1 cellular context compared by ENCODE assay signal in genomic region chr20:45340236-45340847, GRCh38.
TF ChIP-seq lines count a peak whose summit lies in the region.

No MANE protein-coding gene starts in this region.

TF ChIP-seq in GM23338, 12 proteins besides CTCF, POLR2A, EP300 and RAD21 (continued from another document):
- TF ChIP-seq, protein P1, sequence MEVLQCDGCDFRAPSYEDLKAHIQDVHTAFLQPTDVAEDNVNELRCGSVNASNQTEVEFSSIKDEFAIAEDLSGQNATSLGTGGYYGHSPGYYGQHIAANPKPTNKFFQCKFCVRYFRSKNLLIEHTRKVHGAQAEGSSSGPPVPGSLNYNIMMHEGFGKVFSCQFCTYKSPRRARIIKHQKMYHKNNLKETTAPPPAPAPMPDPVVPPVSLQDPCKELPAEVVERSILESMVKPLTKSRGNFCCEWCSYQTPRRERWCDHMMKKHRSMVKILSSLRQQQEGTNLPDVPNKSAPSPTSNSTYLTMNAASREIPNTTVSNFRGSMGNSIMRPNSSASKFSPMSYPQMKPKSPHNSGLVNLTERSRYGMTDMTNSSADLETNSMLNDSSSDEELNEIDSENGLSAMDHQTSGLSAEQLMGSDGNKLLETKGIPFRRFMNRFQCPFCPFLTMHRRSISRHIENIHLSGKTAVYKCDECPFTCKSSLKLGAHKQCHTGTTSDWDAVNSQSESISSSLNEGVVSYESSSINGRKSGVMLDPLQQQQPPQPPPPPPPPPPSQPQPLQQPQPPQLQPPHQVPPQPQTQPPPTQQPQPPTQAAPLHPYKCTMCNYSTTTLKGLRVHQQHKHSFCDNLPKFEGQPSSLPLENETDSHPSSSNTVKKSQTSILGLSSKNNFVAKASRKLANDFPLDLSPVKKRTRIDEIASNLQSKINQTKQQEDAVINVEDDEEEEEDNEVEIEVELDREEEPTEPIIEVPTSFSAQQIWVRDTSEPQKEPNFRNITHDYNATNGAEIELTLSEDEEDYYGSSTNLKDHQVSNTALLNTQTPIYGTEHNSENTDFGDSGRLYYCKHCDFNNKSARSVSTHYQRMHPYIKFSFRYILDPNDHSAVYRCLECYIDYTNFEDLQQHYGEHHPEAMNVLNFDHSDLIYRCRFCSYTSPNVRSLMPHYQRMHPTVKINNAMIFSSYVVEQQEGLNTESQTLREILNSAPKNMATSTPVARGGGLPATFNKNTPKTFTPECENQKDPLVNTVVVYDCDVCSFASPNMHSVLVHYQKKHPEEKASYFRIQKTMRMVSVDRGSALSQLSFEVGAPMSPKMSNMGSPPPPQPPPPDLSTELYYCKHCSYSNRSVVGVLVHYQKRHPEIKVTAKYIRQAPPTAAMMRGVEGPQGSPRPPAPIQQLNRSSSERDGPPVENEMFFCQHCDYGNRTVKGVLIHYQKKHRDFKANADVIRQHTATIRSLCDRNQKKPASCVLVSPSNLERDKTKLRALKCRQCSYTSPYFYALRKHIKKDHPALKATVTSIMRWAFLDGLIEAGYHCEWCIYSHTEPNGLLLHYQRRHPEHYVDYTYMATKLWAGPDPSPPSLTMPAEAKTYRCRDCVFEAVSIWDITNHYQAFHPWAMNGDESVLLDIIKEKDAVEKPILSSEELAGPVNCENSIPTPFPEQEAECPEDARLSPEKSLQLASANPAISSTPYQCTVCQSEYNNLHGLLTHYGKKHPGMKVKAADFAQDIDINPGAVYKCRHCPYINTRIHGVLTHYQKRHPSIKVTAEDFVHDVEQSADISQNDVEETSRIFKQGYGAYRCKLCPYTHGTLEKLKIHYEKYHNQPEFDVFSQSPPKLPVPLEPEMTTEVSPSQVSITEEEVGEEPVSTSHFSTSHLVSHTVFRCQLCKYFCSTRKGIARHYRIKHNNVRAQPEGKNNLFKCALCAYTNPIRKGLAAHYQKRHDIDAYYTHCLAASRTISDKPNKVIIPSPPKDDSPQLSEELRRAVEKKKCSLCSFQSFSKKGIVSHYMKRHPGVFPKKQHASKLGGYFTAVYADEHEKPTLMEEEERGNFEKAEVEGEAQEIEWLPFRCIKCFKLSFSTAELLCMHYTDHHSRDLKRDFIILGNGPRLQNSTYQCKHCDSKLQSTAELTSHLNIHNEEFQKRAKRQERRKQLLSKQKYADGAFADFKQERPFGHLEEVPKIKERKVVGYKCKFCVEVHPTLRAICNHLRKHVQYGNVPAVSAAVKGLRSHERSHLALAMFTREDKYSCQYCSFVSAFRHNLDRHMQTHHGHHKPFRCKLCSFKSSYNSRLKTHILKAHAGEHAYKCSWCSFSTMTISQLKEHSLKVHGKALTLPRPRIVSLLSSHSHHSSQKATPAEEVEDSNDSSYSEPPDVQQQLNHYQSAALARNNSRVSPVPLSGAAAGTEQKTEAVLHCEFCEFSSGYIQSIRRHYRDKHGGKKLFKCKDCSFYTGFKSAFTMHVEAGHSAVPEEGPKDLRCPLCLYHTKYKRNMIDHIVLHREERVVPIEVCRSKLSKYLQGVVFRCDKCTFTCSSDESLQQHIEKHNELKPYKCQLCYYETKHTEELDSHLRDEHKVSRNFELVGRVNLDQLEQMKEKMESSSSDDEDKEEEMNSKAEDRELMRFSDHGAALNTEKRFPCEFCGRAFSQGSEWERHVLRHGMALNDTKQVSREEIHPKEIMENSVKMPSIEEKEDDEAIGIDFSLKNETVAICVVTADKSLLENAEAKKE (CRISPR knock-in tag; IDR thresholded peaks at IDR 0.05), result no peak
- TF ChIP-seq CREB1 (CRISPR knock-in tag; IDR thresholded peaks at IDR 0.05; ENCODE audit: low read depth) (no peak), JUNB (IDR thresholded peaks at IDR 0.05; ENCODE audit: unreplicated experiment) (no peak), NANOG (IDR thresholded peaks at IDR 0.05; ENCODE audit: borderline replicate concordance) (no peak), EZH2phosphoT487 (IDR thresholded peaks at IDR 0.05; ENCODE audit: unreplicated experiment) (no peak), ZNF331 (CRISPR knock-in tag; IDR thresholded peaks at IDR 0.05; ENCODE audit: low read depth) (no peak), POLR2AphosphoS5 (IDR thresholded peaks at IDR 0.05; ENCODE audit: low read depth) (no peak)
- TF ChIP-seq, protein P2, sequence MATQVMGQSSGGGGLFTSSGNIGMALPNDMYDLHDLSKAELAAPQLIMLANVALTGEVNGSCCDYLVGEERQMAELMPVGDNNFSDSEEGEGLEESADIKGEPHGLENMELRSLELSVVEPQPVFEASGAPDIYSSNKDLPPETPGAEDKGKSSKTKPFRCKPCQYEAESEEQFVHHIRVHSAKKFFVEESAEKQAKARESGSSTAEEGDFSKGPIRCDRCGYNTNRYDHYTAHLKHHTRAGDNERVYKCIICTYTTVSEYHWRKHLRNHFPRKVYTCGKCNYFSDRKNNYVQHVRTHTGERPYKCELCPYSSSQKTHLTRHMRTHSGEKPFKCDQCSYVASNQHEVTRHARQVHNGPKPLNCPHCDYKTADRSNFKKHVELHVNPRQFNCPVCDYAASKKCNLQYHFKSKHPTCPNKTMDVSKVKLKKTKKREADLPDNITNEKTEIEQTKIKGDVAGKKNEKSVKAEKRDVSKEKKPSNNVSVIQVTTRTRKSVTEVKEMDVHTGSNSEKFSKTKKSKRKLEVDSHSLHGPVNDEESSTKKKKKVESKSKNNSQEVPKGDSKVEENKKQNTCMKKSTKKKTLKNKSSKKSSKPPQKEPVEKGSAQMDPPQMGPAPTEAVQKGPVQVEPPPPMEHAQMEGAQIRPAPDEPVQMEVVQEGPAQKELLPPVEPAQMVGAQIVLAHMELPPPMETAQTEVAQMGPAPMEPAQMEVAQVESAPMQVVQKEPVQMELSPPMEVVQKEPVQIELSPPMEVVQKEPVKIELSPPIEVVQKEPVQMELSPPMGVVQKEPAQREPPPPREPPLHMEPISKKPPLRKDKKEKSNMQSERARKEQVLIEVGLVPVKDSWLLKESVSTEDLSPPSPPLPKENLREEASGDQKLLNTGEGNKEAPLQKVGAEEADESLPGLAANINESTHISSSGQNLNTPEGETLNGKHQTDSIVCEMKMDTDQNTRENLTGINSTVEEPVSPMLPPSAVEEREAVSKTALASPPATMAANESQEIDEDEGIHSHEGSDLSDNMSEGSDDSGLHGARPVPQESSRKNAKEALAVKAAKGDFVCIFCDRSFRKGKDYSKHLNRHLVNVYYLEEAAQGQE (IDR thresholded peaks at IDR 0.05; ENCODE audit: unreplicated experiment), result no peak
